In genomic region chr9:109975574-109976327, GRCh38 we compare ENCODE assay signal across 1 cellular context.
A peak's percentile ranks its signal among the peaks of the same experiment; 100 is the strongest.
TF ChIP-seq lines count a peak whose summit lies in the region.

No MANE protein-coding gene starts in this region.

TF ChIP-seq in GM12878, 131 proteins besides CTCF, POLR2A, EP300 and RAD21 (continued from another document):
- peak; percentile 83 for TF ChIP-seq ZBTB40 (IDR thresholded peaks at IDR 0.05; ENCODE audit: borderline replicate concordance)
- no peak for TF ChIP-seq ZNF24 (IDR thresholded peaks at IDR 0.05)
- TF ChIP-seq FOXK2 (IDR thresholded peaks at IDR 0.05): no peak
